22 cellular contexts compared by ENCODE assay signal in genomic region chr3:11384074-11384473, GRCh38.
DNase-seq lines count a peak whose midpoint lies in the region; ATAC-seq and TF ChIP-seq lines count a peak whose summit lies in the region.
"Had no signal": no experiment of that assay in that cellular context is flagged by ENCODE, and none has a peak within 500 bp of the region (broad histone marks: within the 10 kb centered on the region; RNA-seq: fewer than 3 reads in every experiment).

No MANE protein-coding gene starts in this region.

- H3K4me1 ChIP-seq in Karpas-422 (ENCODE audit: low read length) (peaks cover 54% of the 10 kb centered on the region), neutrophil (ENCODE audit: control insufficient read depth in 1 of 2, insufficient read depth in 1 of 2, low read depth in 1 of 2, low read length in 1 of 2) (no peaks in the 10 kb centered on the region), aorta (ENCODE audit: control insufficient read depth in 1 of 2, insufficient read depth in 2 of 2, low read length in 2 of 2) (peaks cover 0 to 2% of the 10 kb centered on the region in 2 donors)
- H3K4me1 ChIP-seq: BLaER1 had no signal

- H3K4me3 ChIP-seq in Karpas-422 (ENCODE audit: low read length) (no peak overlapping the region), cardiac fibroblast (replicated peaks in 1 of 2; ENCODE audit: low read depth in 2 of 2, low read length in 2 of 2) (no peak overlapping the region), neutrophil (ENCODE audit: low read depth in 1 of 2, low read length in 1 of 2) (no peak overlapping the region), aorta (ENCODE audit: low read length in 2 of 2) (no peak overlapping the region)
- H3K4me3 ChIP-seq: BLaER1, GM12878, GM23338 had no signal

- H3K79me2 ChIP-seq in Karpas-422 (ENCODE audit: low read length) = 0 out of 2 replicates have a peak, but pooled peaks cover 3% of the 10 kb centered on the region

- no peaks in the 10 kb centered on the region for H3K4me1 Mint-ChIP-seq in natural killer cell treated with Interleukin-12 subunit alpha and Interleukin-12 subunit beta and Interleukin-15 and Interleukin-18, amount 100 ng/mL, for 72 hours (ENCODE audit: low read depth in 2 of 2)
- H3K4me1 Mint-ChIP-seq: CD4-positive, alpha-beta memory T cell; T-cell had no signal

- no peak overlapping the region for H3K4me2 ChIP-seq in Karpas-422 (ENCODE audit: low read depth, low read length, poor library complexity, severe bottlenecking)
- H3K4me2 ChIP-seq: BLaER1, GM23338 had no signal

- no peaks in the 10 kb centered on the region for H3K9me2 ChIP-seq in Karpas-422 (replicated peaks; ENCODE audit: insufficient read depth, low read length)

- DNase-seq in Karpas-422 (no peak), NCI-H69 (lab: John Stamatoyannopoulos, UW) (peak; percentile 50), cardiac fibroblast (ENCODE audit: low read depth in 2 of 2) (peak; percentile 54 to 58), NCI-H345 (lab: John Stamatoyannopoulos, UW) (no peak), aorta (no peak)
- no peak for DNase-seq in natural killer cell treated with Interleukin-12 subunit alpha and Interleukin-12 subunit beta and Interleukin-15 and Interleukin-18, amount 100 ng/mL, for 72 hours (ENCODE audit: low spot score)
- DNase-seq: CD4-positive, alpha-beta memory T cell; DMS53; EL; KBM-7; NCI-H146; NCI-H2029 treated with DMSO at 0.1 percent for 48 hours; NCI-H748 treated with DMSO at 0.1 percent for 48 hours; NK-92 treated with Interleukin-12 subunit alpha and Interleukin-12 subunit beta, amount 100 ng/mL, for 24 hours; SHP77 treated with DMSO at 0.1 percent for 48 hours; T-cell had no signal

- 97 to 100% methylated on average over 2 of the region's 2 CpGs for WGBS in aorta, 2 donors

- H3K27me3 ChIP-seq in Karpas-422 (ENCODE audit: low read length) (no peaks in the 10 kb centered on the region), neutrophil (no peaks in the 10 kb centered on the region), aorta (ENCODE audit: control insufficient read depth in 1 of 2, insufficient read depth in 2 of 2, low read length in 1 of 2) (no peaks in the 10 kb centered on the region)
- H3K27me3 ChIP-seq: BLaER1 had no signal

- H3K36me3 Mint-ChIP-seq in natural killer cell treated with Interleukin-12 subunit alpha and Interleukin-12 subunit beta and Interleukin-15 and Interleukin-18, amount 100 ng/mL, for 72 hours = peaks cover 5% of the 10 kb centered on the region

- H3K27ac ChIP-seq in Karpas-422 (ENCODE audit: low read length) = peak overlapping the region; percentile 42; the same call in 1 of the 2 replicates
- H3K27ac ChIP-seq in neutrophil = peak overlapping the region; percentile 29
- no peak overlapping the region for H3K27ac ChIP-seq in aorta (ENCODE audit: low read depth in 1 of 2, low read length in 2 of 2)
- H3K27ac ChIP-seq: BLaER1 had no signal

- TF ChIP-seq CTCF in cardiac fibroblast (IDR thresholded peaks at IDR 0.05; ENCODE audit: low read depth, low read length) (no peak), neutrophil (IDR thresholded peaks at IDR 0.05) (no peak)

- no peak overlapping the region for H3K9ac ChIP-seq in Karpas-422 (ENCODE audit: low read length)
- H3K9ac ChIP-seq: BLaER1 had no signal

- no peak overlapping the region for H2AFZ ChIP-seq in Karpas-422 (ENCODE audit: low read length)
- H2AFZ ChIP-seq: GM23338 had no signal

- H3K27ac Mint-ChIP-seq in natural killer cell treated with Interleukin-12 subunit alpha and Interleukin-12 subunit beta and Interleukin-15 and Interleukin-18, amount 100 ng/mL, for 72 hours = no peak overlapping the region
- H3K27ac Mint-ChIP-seq: GM23338, T-cell had no signal

- intact Hi-C loops in aorta (cut with DNase I) = loop anchor here (5.0 to 10.0 kb wide), 4 partner anchors 81 to 258 kb away; partner anchors contain the start of gene VGLL4 (in 1 of the 2)

- H3K27me3 Mint-ChIP-seq in natural killer cell treated with Interleukin-12 subunit alpha and Interleukin-12 subunit beta and Interleukin-15 and Interleukin-18, amount 100 ng/mL, for 72 hours = no peaks in the 10 kb centered on the region
- H3K27me3 Mint-ChIP-seq: CD4-positive, alpha-beta memory T cell; T-cell had no signal

- no peaks in the 10 kb centered on the region for H3K36me3 ChIP-seq in Karpas-422 (ENCODE audit: insufficient read depth, low read length)
- H3K36me3 ChIP-seq in neutrophil = peaks cover 76% of the 10 kb centered on the region
- H3K36me3 ChIP-seq in aorta (ENCODE audit: control insufficient read depth in 1 of 2, insufficient read depth in 2 of 2, low read length in 1 of 2) = no peaks in the 10 kb centered on the region

- H4K20me1 ChIP-seq in Karpas-422 (ENCODE audit: insufficient read depth, low read depth, low read length) = no peaks in the 10 kb centered on the region
- H4K20me1 ChIP-seq: BLaER1 had no signal

- H3K4me3 Mint-ChIP-seq in natural killer cell treated with Interleukin-12 subunit alpha and Interleukin-12 subunit beta and Interleukin-15 and Interleukin-18, amount 100 ng/mL, for 72 hours = no peak overlapping the region
- H3K4me3 Mint-ChIP-seq: CD4-positive, alpha-beta memory T cell; GM23338; T-cell had no signal

- H3K9me3 ChIP-seq in Karpas-422 (ENCODE audit: low read length) (no peaks in the 10 kb centered on the region), neutrophil (no peaks in the 10 kb centered on the region), aorta (ENCODE audit: control insufficient read depth, low read length) (no peaks in the 10 kb centered on the region)
- H3K9me3 ChIP-seq: BLaER1 had no signal

- no peaks in the 10 kb centered on the region for H3K9me3 Mint-ChIP-seq in natural killer cell treated with Interleukin-12 subunit alpha and Interleukin-12 subunit beta and Interleukin-15 and Interleukin-18, amount 100 ng/mL, for 72 hours
- H3K9me3 Mint-ChIP-seq: CD4-positive, alpha-beta memory T cell; GM23338; T-cell had no signal

- ATAC-seq in aorta (ENCODE audit: low FRiP score) = no peak
- ATAC-seq in natural killer cell treated with Interleukin-12 subunit alpha and Interleukin-12 subunit beta and Interleukin-15 and Interleukin-18, amount 100 ng/mL, for 72 hours = no peak
- ATAC-seq: GM12878, GM23338, HCT116, SK-N-SH treated with all-trans-retinoic acid at 6 μM for 48 hours, T-cell had no signal

Comparison
In these comparisons a context has a peak if more than half of its experiments do, and no peak if none do; other contexts are left out.
1. DNase-seq: peak in NCI-H69 (single experiment) and cardiac fibroblast (2 of 2); none in Karpas-422 (single experiment), NCI-H345 (single experiment), aorta (0 of 2) and natural killer cell treated with Interleukin-12 subunit alpha and Interleukin-12 subunit beta and Interleukin-15 and Interleukin-18, amount 100 ng/mL, for 72 hours (single experiment).
2. H3K27ac ChIP-seq: peak in Karpas-422 (single experiment) and neutrophil (single experiment); none in aorta (0 of 2).